ENCODE assay signal across 12 cellular contexts in the genomic region with DNA sequence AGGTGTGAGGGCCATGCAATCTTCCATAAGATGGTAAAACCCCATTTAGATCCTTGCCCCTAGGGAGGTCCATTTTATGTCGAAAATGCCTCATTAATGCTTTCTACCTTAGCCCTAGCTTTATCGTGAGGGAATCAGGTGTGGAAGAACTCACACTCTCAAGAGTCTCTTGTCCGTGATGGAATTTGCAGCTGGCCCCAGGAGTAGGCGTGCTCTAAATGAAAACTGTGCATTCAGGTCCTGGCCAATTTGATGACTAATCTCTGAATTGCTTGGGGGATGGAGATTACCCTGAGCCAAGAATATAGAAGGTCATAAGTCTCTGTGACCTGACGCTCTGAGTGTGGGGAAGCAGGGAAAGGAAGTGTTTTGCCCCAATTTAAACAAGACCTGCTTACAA. TPM values are rescaled to one million over a fixed set of nuclear protein-coding genes. Genes with fewer than 3 reads are reported as not detected.
DNase-seq lines count a peak whose midpoint lies in the region; ATAC-seq and TF ChIP-seq lines count a peak whose summit lies in the region.
"Had no signal": no experiment of that assay in that cellular context is flagged by ENCODE, and none has a peak within 500 bp of the region (broad histone marks: within the 10 kb centered on the region; RNA-seq: fewer than 3 reads in every experiment).

No MANE protein-coding gene starts in this region.

- no peaks in the 10 kb centered on the region for H3K4me1 Mint-ChIP-seq in activated T-cell treated with anti-CD3 and anti-CD28 coated beads, Interleukin-2, amount 50 U/mL, for 4 hours (ENCODE audit: low read depth)

- intact Hi-C loops in heart left ventricle (cut with DNase I) = no loop called here

- H3K4me1 ChIP-seq in heart left ventricle = peaks cover 0 to 15% (median 0%) of the 10 kb centered on the region in 12 donors

- H3K36me3 Mint-ChIP-seq in activated T-cell treated with anti-CD3 and anti-CD28 coated beads, Interleukin-2, amount 50 U/mL, for 4 hours (ENCODE audit: insufficient read depth) = no peaks in the 10 kb centered on the region

- no peaks in the 10 kb centered on the region for H3K27me3 ChIP-seq in heart left ventricle
- H3K27me3 ChIP-seq: hepatocyte had no signal

- H3K9me3 ChIP-seq in heart left ventricle = no peaks in the 10 kb centered on the region

- no peak overlapping the region for H3K4me3 Mint-ChIP-seq in activated T-cell treated with anti-CD3 and anti-CD28 coated beads, Interleukin-2, amount 50 U/mL, for 4 hours

- DNase-seq in HS-5 (ENCODE audit: low read depth) (peak; percentile 43), astrocyte of the cerebellum (ENCODE audit: low read depth) (peak; percentile 23), heart left ventricle (peak in 4 of 5 donors; percentile 26 to 48 (median 36)), superior temporal gyrus (ENCODE audit: extremely low spot score) (peak; percentile 60), SW 1271 (lab: John Stamatoyannopoulos, UW) (no peak)
- DNase-seq in activated T-cell treated with anti-CD3 and anti-CD28 coated beads, Interleukin-2, amount 50 U/mL, for 4 hours = no peak
- DNase-seq: activated effector memory CD4-positive, alpha-beta T cell treated with Interleukin-2 at 50 U/mL for 16 hours; cortex of kidney; NCI-H2171 had no signal

- peaks cover 2% of the 10 kb centered on the region for H3K27me3 Mint-ChIP-seq in activated T-cell treated with anti-CD3 and anti-CD28 coated beads, Interleukin-2, amount 50 U/mL, for 4 hours (ENCODE audit: low read depth)

- H3K27ac ChIP-seq in heart left ventricle = peak overlapping the region in 7 of 12 donors; percentile 33 to 91 (median 57)
- H3K27ac ChIP-seq: hepatocyte had no signal

- WGBS in heart left ventricle, 4 donors = 49 to 62% (median 53%) methylated on average over 5 of the region's 5 CpGs

- no peak for TF ChIP-seq CTCF in astrocyte of the cerebellum (IDR thresholded peaks at IDR 0.05; ENCODE audit: low read depth, low read length, missing control alignments)
- TF ChIP-seq CTCF in heart left ventricle (IDR thresholded peaks at IDR 0.05) = no peak

- ATAC-seq in heart left ventricle (peak; percentile 53 to 79 (median 62)), GM19463 (IDR thresholded peaks at IDR 0.05; ENCODE audit: unreplicated experiment) (no peak)
- no peak for ATAC-seq in activated T-cell treated with anti-CD3 and anti-CD28 coated beads, Interleukin-2, amount 50 U/mL, for 4 hours

- no peaks in the 10 kb centered on the region for H3K36me3 ChIP-seq in heart left ventricle

- no peak for TF ChIP-seq POLR2A in heart left ventricle (IDR thresholded peaks at IDR 0.05)

- H3K9me3 Mint-ChIP-seq in activated T-cell treated with anti-CD3 and anti-CD28 coated beads, Interleukin-2, amount 50 U/mL, for 4 hours = no peaks in the 10 kb centered on the region

- in situ Hi-C loops in astrocyte of the cerebellum (cut with HindIII; ENCODE audit: low sequenced_read_pairs) = no loop called here

- H3K4me3 ChIP-seq in astrocyte of the cerebellum (ENCODE audit: low read depth, low read length) (no peak overlapping the region), heart left ventricle (no peak overlapping the region)
- H3K4me3 ChIP-seq: hepatocyte had no signal

RNA-seq across cellular contexts. Expression of gene C10orf90, which starts 6.6 kb away (rescaled TPM):
- not detected for total RNA-seq in heart left ventricle
- polyA plus RNA-seq in heart left ventricle = not detected
- total RNA-seq in activated T-cell treated with anti-CD3 and anti-CD28 coated beads, Interleukin-2, amount 50 U/mL, for 4 hours = not detected
- polyA plus RNA-seq: hepatocyte, urinary bladder had no signal

Comparison
In these comparisons a context has a peak if more than half of its experiments do, and no peak if none do; other contexts are left out.
1. DNase-seq: peak in HS-5 (single experiment), astrocyte of the cerebellum (single experiment), heart left ventricle (4 of 5) and superior temporal gyrus (single experiment); none in SW 1271 (0 of 2) and activated T-cell treated with anti-CD3 and anti-CD28 coated beads, Interleukin-2, amount 50 U/mL, for 4 hours (single experiment).
2. ATAC-seq: peak in heart left ventricle (4 of 4); none in GM19463 (single experiment) and activated T-cell treated with anti-CD3 and anti-CD28 coated beads, Interleukin-2, amount 50 U/mL, for 4 hours (0 of 2).